ENCODE assay signal across 8 cellular contexts in the genomic region with DNA sequence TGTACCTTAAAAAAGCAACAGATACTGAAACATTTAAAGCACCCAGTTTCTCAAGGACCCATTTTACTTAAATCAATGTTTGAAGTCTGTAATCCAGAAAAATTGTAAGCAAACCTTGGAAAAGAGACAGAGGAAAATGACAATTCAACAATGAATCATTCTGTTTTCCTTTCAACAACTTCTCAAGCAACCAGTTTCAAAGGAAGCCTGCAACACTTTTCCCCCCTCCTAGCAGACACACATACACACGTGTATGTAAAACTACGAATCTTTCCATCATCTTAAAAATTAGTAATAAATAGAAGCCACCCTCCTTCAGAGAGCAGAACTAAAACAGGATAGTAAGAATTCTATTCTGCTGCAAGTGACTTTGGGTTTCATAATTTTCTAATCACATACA. TPM values are rescaled to one million over a fixed set of nuclear protein-coding genes. Genes with fewer than 3 reads are reported as not detected.
A peak's percentile ranks its signal among the peaks of the same experiment; 100 is the strongest.
DNase-seq lines count a peak whose midpoint lies in the region; TF ChIP-seq lines count a peak whose summit lies in the region.

No MANE protein-coding gene starts in this region.

- H3K4me3 Mint-ChIP-seq in Caco-2 (ENCODE audit: unreplicated experiment): peak overlapping the region; percentile 92

- peaks cover 9% of the 10 kb centered on the region; the same call in 1 of the 2 replicates for H3K4me1 ChIP-seq in Caco-2
- H3K4me1 ChIP-seq in mesodermal cell (ENCODE audit: control insufficient read depth, insufficient read depth, low read length, poor library complexity, severe bottlenecking): peaks cover 15% of the 10 kb centered on the region

- peaks cover 33% of the 10 kb centered on the region for H3K4me1 Mint-ChIP-seq in Caco-2 (ENCODE audit: low read depth, unreplicated experiment)

- no peaks in the 10 kb centered on the region for H3K27me3 Mint-ChIP-seq in Caco-2 (ENCODE audit: insufficient read depth, unreplicated experiment)

- CTCF ChIA-PET in Caco-2 (lab: Charles Lee): interaction anchor here (1.9 kb wide), 1 partner anchor 32 kb away, joined by 10 read pairs; no protein-coding TSS in a partner anchor

- H3K9me3 Mint-ChIP-seq in Caco-2 (ENCODE audit: unreplicated experiment): no peaks in the 10 kb centered on the region

- H3K27ac Mint-ChIP-seq in Caco-2 (ENCODE audit: unreplicated experiment): peak overlapping the region; percentile 92

- H3K4me3 ChIP-seq in Caco-2 (ENCODE audit: low read depth, low read length): peak overlapping the region; percentile 84
- peak overlapping the region; percentile 62 to 85 for H3K4me3 ChIP-seq in cardiac fibroblast (replicated peaks in 1 of 2; ENCODE audit: low read depth in 2 of 2, low read length in 2 of 2)
- H3K4me3 ChIP-seq in mesodermal cell (ENCODE audit: extremely low read depth, insufficient read depth, low read length, poor library complexity, severe bottlenecking): peak overlapping the region; percentile 93

- no peaks in the 10 kb centered on the region for H3K27me3 ChIP-seq in Caco-2 (replicated peaks; ENCODE audit: control insufficient read depth, insufficient read depth, low read length)

- POLR2A ChIA-PET in Caco-2 (lab: Charles Lee): interaction anchor here (0.8 kb wide), 1 partner anchor 14 kb away, joined by 3 read pairs; no protein-coding TSS in a partner anchor

- peaks cover 18% of the 10 kb centered on the region for H3K36me3 Mint-ChIP-seq in Caco-2 (ENCODE audit: insufficient read depth, unreplicated experiment)

- BruUV-seq in Caco-2 (replicated peaks; lab: Mats Ljungman, UMichigan): TSS peak; percentile 53

- no CpG with 5 or more reads among the region's 2 CpGs for WGBS in mesodermal cell (ENCODE audit: insufficient coverage in 2 of 2), 2 experiments

- H3K9me3 ChIP-seq in Caco-2: no peaks in the 10 kb centered on the region
- H3K9me3 ChIP-seq in KOPT-K1 (ENCODE audit: insufficient read depth, low read length, poor library complexity, severe bottlenecking): no peaks in the 10 kb centered on the region
- H3K9me3 ChIP-seq in mesodermal cell (ENCODE audit: control insufficient read depth, low read length): no peaks in the 10 kb centered on the region

- DNase-seq in Caco-2 (no peak), cardiac fibroblast (ENCODE audit: low read depth in 2 of 2) (peak; percentile 49 to 71), NCI-H345 treated with DMSO at 0.1 percent for 48 hours (lab: John Stamatoyannopoulos, UW; ENCODE audit: unreplicated experiment) (no peak), T-helper 9 cell (no peak)
- DNase-seq in effector CD8-positive, alpha-beta T cell (lab: John Stamatoyannopoulos, UW): no peak
- no peak for DNase-seq in activated CD8-positive, alpha-beta memory T cell treated with anti-CD3 and anti-CD28 coated beads for 24 hours

- H3K27ac ChIP-seq in KOPT-K1 (ENCODE audit: low read depth, low read length, poor library complexity, severe bottlenecking): peak overlapping the region; percentile 85
- H3K27ac ChIP-seq in mesodermal cell (ENCODE audit: low read depth, low read length, severe bottlenecking): peak overlapping the region; percentile 93

- H3K36me3 ChIP-seq in Caco-2 (ENCODE audit: control insufficient read depth, insufficient read depth, low read length): no peaks in the 10 kb centered on the region
- no peaks in the 10 kb centered on the region for H3K36me3 ChIP-seq in KOPT-K1 (ENCODE audit: insufficient read depth, low read length)
- no peaks in the 10 kb centered on the region for H3K36me3 ChIP-seq in mesodermal cell (ENCODE audit: control insufficient read depth, insufficient read depth, low read length)

- intact Hi-C loops in Caco-2 (cut with micrococcal nuclease; ENCODE audit: unreplicated experiment): no loop called here

- no peak for TF ChIP-seq CTCF in Caco-2 (IDR thresholded peaks at IDR 0.05; ENCODE audit: insufficient read depth in 1 of 2, low read depth in 1 of 2, low read length in 1 of 2, severe bottlenecking in 1 of 2, unreplicated experiment in 1 of 2)
- no peak for TF ChIP-seq CTCF in cardiac fibroblast (IDR thresholded peaks at IDR 0.05; ENCODE audit: low read depth, low read length)

RNA-seq across cellular contexts. Expression of gene RERE, which starts 1.1 kb away (rescaled TPM):
- total RNA-seq in Caco-2 (2022): 85.2 and 91.1 TPM in 2 replicates
- 92.8 TPM for polyA plus RNA-seq in mesodermal cell (2013, experiment 1 of 2)
- 89.3 TPM for polyA plus RNA-seq in mesodermal cell (2013, experiment 2 of 2)

Comparison
In these comparisons a context has a peak if more than half of its experiments do, and no peak if none do; other contexts are left out.
1. DNase-seq: peak in cardiac fibroblast (2 of 2); none in Caco-2 (0 of 2), effector CD8-positive, alpha-beta T cell (single experiment), NCI-H345 treated with DMSO at 0.1 percent for 48 hours (single experiment), T-helper 9 cell (single experiment) and activated CD8-positive, alpha-beta memory T cell treated with anti-CD3 and anti-CD28 coated beads for 24 hours (single experiment).
2. Peak in every context shown above with its lines, with median percentiles within 50 percentile points of each other: H3K4me3 ChIP-seq.